ENCODE assay signal across 2 cellular contexts in genomic region chr2:17565726-17566125, GRCh38.
TF ChIP-seq lines count a peak whose summit lies in the region.

No MANE protein-coding gene starts in this region.

TF ChIP-seq in K562, 482 proteins besides CTCF, POLR2A, EP300 and RAD21:
- TF ChIP-seq ZNF316 (IDR thresholded peaks at IDR 0.05): peak; percentile 30

TF ChIP-seq in HepG2, 621 proteins besides CTCF, POLR2A, EP300 and RAD21:
- TF ChIP-seq, protein P1, sequence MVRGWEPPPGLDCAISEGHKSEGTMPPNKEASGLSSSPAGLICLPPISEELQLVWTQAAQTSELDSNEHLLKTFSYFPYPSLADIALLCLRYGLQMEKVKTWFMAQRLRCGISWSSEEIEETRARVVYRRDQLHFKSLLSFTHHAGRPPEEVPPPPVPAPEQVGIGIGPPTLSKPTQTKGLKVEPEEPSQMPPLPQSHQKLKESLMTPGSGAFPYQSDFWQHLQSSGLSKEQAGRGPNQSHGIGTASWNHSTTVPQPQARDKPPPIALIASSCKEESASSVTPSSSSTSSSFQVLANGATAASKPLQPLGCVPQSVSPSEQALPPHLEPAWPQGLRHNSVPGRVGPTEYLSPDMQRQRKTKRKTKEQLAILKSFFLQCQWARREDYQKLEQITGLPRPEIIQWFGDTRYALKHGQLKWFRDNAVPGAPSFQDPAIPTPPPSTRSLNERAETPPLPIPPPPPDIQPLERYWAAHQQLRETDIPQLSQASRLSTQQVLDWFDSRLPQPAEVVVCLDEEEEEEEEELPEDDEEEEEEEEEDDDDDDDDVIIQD (CRISPR knock-in tag; IDR thresholded peaks at IDR 0.05; ENCODE audit: low read depth): peak; percentile 15; the same call in 1 of the 2 replicates
- TF ChIP-seq ZNF766 (CRISPR knock-in tag; IDR thresholded peaks at IDR 0.05; ENCODE audit: borderline replicate concordance) (0 out of 2 replicates have a peak, but pooled peaks have one; percentile 38), ZBTB33 (CRISPR knock-in tag; IDR thresholded peaks at IDR 0.05) (peak; percentile 59; the same call in 1 of the 2 replicates), MAFK (conservative IDR thresholded peaks at IDR 0.05 in 1 of 2, IDR thresholded peaks at IDR 0.05 in 1 of 2; ENCODE audit: low read length in 2 of 2) (peak in 1 of 2 experiments; percentile 13; a peak in 1 of 4 replicates), ZMYM4 (CRISPR knock-in tag; IDR thresholded peaks at IDR 0.05) (peak; percentile 63)
- TF ChIP-seq, protein P2, sequence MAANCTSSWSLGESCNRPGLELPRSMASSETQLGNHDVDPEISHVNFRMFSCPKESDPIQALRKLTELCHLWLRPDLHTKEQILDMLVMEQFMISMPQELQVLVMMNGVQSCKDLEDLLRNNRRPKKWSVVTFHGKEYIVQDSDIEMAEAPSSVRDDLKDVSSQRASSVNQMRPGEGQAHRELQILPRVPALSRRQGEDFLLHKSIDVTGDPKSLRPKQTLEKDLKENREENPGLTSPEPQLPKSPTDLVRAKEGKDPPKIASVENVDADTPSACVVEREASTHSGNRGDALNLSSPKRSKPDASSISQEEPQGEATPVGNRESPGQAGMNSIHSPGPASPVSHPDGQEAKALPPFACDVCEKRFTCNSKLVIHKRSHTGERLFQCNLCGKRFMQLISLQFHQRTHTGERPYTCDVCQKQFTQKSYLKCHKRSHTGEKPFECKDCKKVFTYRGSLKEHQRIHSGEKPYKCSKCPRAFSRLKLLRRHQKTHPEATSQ (CRISPR knock-in tag; IDR thresholded peaks at IDR 0.05; ENCODE audit: borderline replicate concordance): peak; percentile 91; the same call in 1 of the 2 replicates
